8 cellular contexts compared by ENCODE assay signal in the genomic region with DNA sequence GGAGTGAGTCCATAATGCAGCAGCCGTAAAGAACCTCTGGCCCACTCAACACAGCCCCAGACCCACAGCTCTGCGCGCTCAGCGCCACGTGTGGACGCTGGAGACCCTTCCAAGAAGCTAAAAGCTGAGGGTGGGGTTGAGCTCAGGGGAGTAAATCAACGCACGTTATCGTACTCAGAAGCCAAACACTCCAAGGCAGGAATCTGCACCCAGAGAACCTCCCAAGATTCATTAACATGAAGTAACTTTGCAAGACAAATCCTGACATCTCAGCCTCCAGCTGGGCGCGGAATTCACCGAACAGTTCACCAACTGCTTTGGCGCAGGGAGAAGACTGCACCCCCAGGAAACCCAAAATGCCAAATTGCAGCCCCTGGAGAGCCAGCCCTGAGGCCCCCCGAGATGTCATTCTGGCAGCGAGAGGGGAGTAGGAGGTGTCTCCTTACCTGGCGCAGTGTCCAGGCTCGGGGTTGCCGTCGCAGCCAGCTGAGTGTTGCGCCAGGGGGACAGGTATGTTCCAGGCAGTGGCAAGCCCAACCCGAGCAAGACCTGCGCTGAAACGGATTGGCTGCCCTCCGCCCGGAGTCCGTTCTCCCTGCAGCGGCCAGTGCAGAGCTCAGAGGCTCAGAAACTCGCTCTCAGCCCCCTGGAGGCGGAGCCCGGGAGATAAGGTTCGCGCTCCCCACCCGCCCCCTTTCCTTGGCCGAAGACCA. TPM values are rescaled to one million over a fixed set of nuclear protein-coding genes. Genes with fewer than 3 reads are reported as not detected.
A peak's percentile ranks its signal among the peaks of the same experiment; 100 is the strongest.
DNase-seq lines count a peak whose midpoint lies in the region; ATAC-seq and TF ChIP-seq lines count a peak whose summit lies in the region.

A gene (minus strand): TSS at position 640 of the 713 bp plus-strand sequence. CDS start 64,962 bp downstream, outside the sequence.

- TF ChIP-seq CTCF in dorsolateral prefrontal cortex (IDR thresholded peaks at IDR 0.05 in 54 of 56, conservative IDR thresholded peaks at IDR 0.05 in 2 of 56; ENCODE audit: low read depth in 1 of 56, partially characterized antibody in 56 of 56) (peak in 6 of 56 donors; percentile 10 to 32 (median 18)), tibial artery (IDR thresholded peaks at IDR 0.05) (peak; percentile 26 to 36)

- H3K4me1 Mint-ChIP-seq in CD4-positive, alpha-beta memory T cell, result no peaks in the 10 kb centered on the region

- no peaks in the 10 kb centered on the region for H3K9me3 ChIP-seq in tibial artery
- no peaks in the 10 kb centered on the region for H3K9me3 ChIP-seq in CD4-positive, alpha-beta memory T cell (ENCODE audit: control insufficient read depth in 1 of 2, low read length in 2 of 2)
- H3K9me3 ChIP-seq in MG63, result no peaks in the 10 kb centered on the region

- no peaks in the 10 kb centered on the region for H3K36me3 Mint-ChIP-seq in CD4-positive, alpha-beta memory T cell

- peaks cover 0 to 4% (median 0%) of the 10 kb centered on the region in 8 donors for H3K9me3 Mint-ChIP-seq in CD4-positive, alpha-beta memory T cell

- DNase-seq in M059J (ENCODE audit: low read depth) (peak; percentile 60), dorsolateral prefrontal cortex (peak in 6 of 10 donors; percentile 21 to 48 (median 42)), left lobe of liver (ENCODE audit: low spot score) (peak; percentile 44), tibial artery (peak; percentile 39 to 82), MG63 (no peak)
- DNase-seq in stimulated activated CD4-positive, alpha-beta T cell treated with anti-CD3 and anti-CD28 coated beads, Interleukin-2, amount 100 ng/mL, for 24 hours, result no peak
- DNase-seq in CD4-positive, alpha-beta memory T cell, result no peak

- H3K27ac ChIP-seq in dorsolateral prefrontal cortex, result peak within 1 kb of the TSS in 26 of 59 donors; percentile 2 to 67 (median 42)
- H3K27ac ChIP-seq in tibial artery, result peak within 1 kb of the TSS; percentile 58 to 66
- H3K27ac ChIP-seq in CD4-positive, alpha-beta memory T cell (ENCODE audit: low read depth, low read length), result no peak within 1 kb of the TSS

- no peak within 1 kb of the TSS for H3K4me3 Mint-ChIP-seq in CD4-positive, alpha-beta memory T cell

- peaks cover 0 to 4% of the 10 kb centered on the region in 2 donors for H3K27me3 Mint-ChIP-seq in CD4-positive, alpha-beta memory T cell

- no peaks in the 10 kb centered on the region for H3K36me3 ChIP-seq in tibial artery
- H3K36me3 ChIP-seq in CD4-positive, alpha-beta memory T cell (ENCODE audit: insufficient read depth, low read length), result no peaks in the 10 kb centered on the region
- H3K36me3 ChIP-seq in MG63, result no peaks in the 10 kb centered on the region

- peak; percentile 76 for ATAC-seq in left lobe of liver
- ATAC-seq in HG02678 (IDR thresholded peaks at IDR 0.05; ENCODE audit: unreplicated experiment), result no peak

- intact Hi-C loops in dorsolateral prefrontal cortex (cut with DNase I), result no loop called here
- intact Hi-C loops in tibial artery (cut with DNase I; ENCODE audit: low total_unique reads), result no loop called here
- intact Hi-C loops in CD4-positive, alpha-beta memory T cell (cut with micrococcal nuclease), result no loop called here

- no peak within 1 kb of the TSS for H3K27ac Mint-ChIP-seq in CD4-positive, alpha-beta memory T cell

- CTCF ChIA-PET in CD4-positive, alpha-beta memory T cell (lab: Charles Lee; ENCODE audit: partially characterized antibody), result no interaction called here

- peaks cover 0 to 25% (median 6%) of the 10 kb centered on the region in 4 donors for H3K4me1 ChIP-seq in tibial artery
- H3K4me1 ChIP-seq in CD4-positive, alpha-beta memory T cell (ENCODE audit: insufficient read depth, low read length), result no peaks in the 10 kb centered on the region

- peak within 1 kb of the TSS in 58 of 59 donors; percentile 25 to 70 (median 54) for H3K4me3 ChIP-seq in dorsolateral prefrontal cortex
- H3K4me3 ChIP-seq in tibial artery, result peak within 1 kb of the TSS; percentile 50 to 54
- H3K4me3 ChIP-seq in CD4-positive, alpha-beta memory T cell (ENCODE audit: low read length in 2 of 2), result no peak within 1 kb of the TSS
- H3K4me3 ChIP-seq in MG63, result no peak within 1 kb of the TSS

- H3K27me3 ChIP-seq in dorsolateral prefrontal cortex (peaks cover 0 to 22% (median 0%) of the 10 kb centered on the region in 45 donors), tibial artery (no peaks in the 10 kb centered on the region), MG63 (no peaks in the 10 kb centered on the region)
- H3K27me3 ChIP-seq in CD4-positive, alpha-beta memory T cell (ENCODE audit: insufficient read depth, low read length), result no peaks in the 10 kb centered on the region

- POLR2A ChIA-PET in CD4-positive, alpha-beta memory T cell (lab: Charles Lee; ENCODE audit: partially characterized antibody), result no interaction called here

RNA-seq across cellular contexts. Expression of the gene that starts here (rescaled TPM):
- total RNA-seq in M059J (2014; rRNA removed; shearing (Covaris generic)), result 1.4 and 41.5 TPM in 2 replicates
- total RNA-seq in dorsolateral prefrontal cortex (10 to 100 TPM in 55 of 120 experiments, 1 to 10 TPM in 65; 3.9 to 18.8 (median 9.4) TPM), left lobe of liver (0.43 TPM)
- total RNA-seq in CD4-positive, alpha-beta memory T cell, result not detected
- not detected for polyA plus RNA-seq in CD4-positive, alpha-beta memory T cell
- not detected in 2 replicates for total RNA-seq in MG63 (2014; rRNA removed; shearing (Covaris generic); ENCODE audit: low replicate concordance)

Comparison
In these comparisons a context has a peak if more than half of its experiments do, and no peak if none do; other contexts are left out.
1. Peak in DNase-seq and ATAC-seq in left lobe of liver; RNA of the gene not detected or under 1 TPM.
2. DNase-seq: peak in M059J (single experiment), dorsolateral prefrontal cortex (6 of 10) and tibial artery (2 of 2); none in stimulated activated CD4-positive, alpha-beta T cell treated with anti-CD3 and anti-CD28 coated beads, Interleukin-2, amount 100 ng/mL, for 24 hours (0 of 2), CD4-positive, alpha-beta memory T cell (0 of 5) and MG63 (single experiment).
3. H3K4me3 ChIP-seq: peak in dorsolateral prefrontal cortex (58 of 59) and tibial artery (2 of 2); none in CD4-positive, alpha-beta memory T cell (0 of 2) and MG63 (single experiment).